Comparison of ENCODE assay signal across 11 cellular contexts in the genomic region with DNA sequence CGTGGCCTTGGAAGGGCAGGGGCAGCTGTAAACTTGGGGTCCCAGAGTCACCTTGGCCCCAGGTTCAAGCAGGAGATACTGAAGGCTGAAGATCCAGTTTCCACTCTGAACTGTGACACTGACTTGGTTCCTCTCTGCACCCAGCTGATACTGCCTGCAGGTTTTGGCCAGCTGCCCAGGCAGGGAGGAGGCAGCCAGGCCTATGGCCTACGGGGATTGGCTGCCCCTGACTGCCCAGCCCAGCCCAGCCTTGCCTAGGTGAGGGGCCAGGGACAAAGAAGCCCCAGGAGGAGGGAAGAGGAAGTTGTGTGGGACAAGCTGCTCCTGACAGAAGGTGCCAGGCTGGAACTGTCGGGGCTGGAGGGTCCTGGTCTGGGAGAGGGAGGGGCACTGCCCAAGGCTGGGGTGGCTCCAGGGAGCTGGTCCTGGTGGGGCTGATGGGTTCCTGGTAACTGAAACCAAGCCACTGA. TPM values are rescaled to one million over a fixed set of nuclear protein-coding genes. Genes with fewer than 3 reads are reported as not detected.
DNase-seq lines count a peak whose midpoint lies in the region; ATAC-seq and TF ChIP-seq lines count a peak whose summit lies in the region.
"Had no signal": no experiment of that assay in that cellular context is flagged by ENCODE, and none has a peak within 500 bp of the region (broad histone marks: within the 10 kb centered on the region; RNA-seq: fewer than 3 reads in every experiment).

No MANE protein-coding gene starts in this region.

- 56 to 71% methylated on average over 2 to 3 of the region's 3 CpGs for WGBS in endodermal cell (ENCODE audit: insufficient coverage in 1 of 2, insufficient read length in 1 of 2), 2 experiments
- WGBS in stomach, 5 donors = 9 to 25% (median 11%) methylated on average over 3 of the region's 3 CpGs

- H3K4me3 Mint-ChIP-seq in endodermal cell (no peak overlapping the region), glutamatergic neuron (ENCODE audit: unreplicated experiment) (no peak overlapping the region)

- no peaks in the 10 kb centered on the region for H3K27me3 ChIP-seq in endodermal cell (ENCODE audit: control insufficient read depth, insufficient read depth, low read length, poor library complexity, severe bottlenecking)
- H3K27me3 ChIP-seq in stomach = peaks cover 0 to 39% (median 0%) of the 10 kb centered on the region in 3 donors

- no peaks in the 10 kb centered on the region for H3K36me3 ChIP-seq in endodermal cell (ENCODE audit: control insufficient read depth, insufficient read depth, low read length)
- no peaks in the 10 kb centered on the region for H3K36me3 ChIP-seq in stomach

- ATAC-seq in HG03159 (IDR thresholded peaks at IDR 0.05; ENCODE audit: unreplicated experiment) = no peak

- H3K9me3 Mint-ChIP-seq in endodermal cell = peaks cover 77% of the 10 kb centered on the region
- H3K9me3 Mint-ChIP-seq in glutamatergic neuron (ENCODE audit: unreplicated experiment) = peaks cover 3% of the 10 kb centered on the region

- no peaks in the 10 kb centered on the region for H3K4me1 ChIP-seq in endodermal cell (ENCODE audit: control insufficient read depth, insufficient read depth, low read length)
- peaks cover 0 to 12% (median 10%) of the 10 kb centered on the region in 4 donors for H3K4me1 ChIP-seq in stomach

- no peak overlapping the region for H3K9ac ChIP-seq in endodermal cell (ENCODE audit: extremely low read depth, low read length, poor library complexity, severe bottlenecking)

- H3K27ac ChIP-seq in endodermal cell (ENCODE audit: low read depth, low read length) = no peak overlapping the region
- H3K27ac ChIP-seq in stomach = no peak overlapping the region

- H3K27me3 Mint-ChIP-seq in endodermal cell (ENCODE audit: insufficient read depth) (peaks cover 2% of the 10 kb centered on the region), glutamatergic neuron (ENCODE audit: unreplicated experiment) (peaks cover 6% of the 10 kb centered on the region)

- TF ChIP-seq CTCF in endodermal cell (conservative IDR thresholded peaks at IDR 0.05) (no peak), stomach (IDR thresholded peaks at IDR 0.05) (no peak), glutamatergic neuron (IDR thresholded peaks at IDR 0.05; ENCODE audit: partially characterized antibody, unreplicated experiment) (no peak)

- peaks cover 22% of the 10 kb centered on the region for H3K9me3 ChIP-seq in endodermal cell (ENCODE audit: control insufficient read depth, low read length)
- H3K9me3 ChIP-seq in stomach = no peaks in the 10 kb centered on the region

- no peak for TF ChIP-seq EP300 in stomach (IDR thresholded peaks at IDR 0.05)

- DNase-seq in NCI-H82 (lab: John Stamatoyannopoulos, UW) (peak; percentile 75), NCI-H82 treated with DMSO at 0.1 percent for 48 hours (lab: John Stamatoyannopoulos, UW; ENCODE audit: unreplicated experiment) (no peak), NCI-H748 (lab: John Stamatoyannopoulos, UW; ENCODE audit: unreplicated experiment) (peak; percentile 55), endodermal cell (peak; percentile 56), stomach (peak; percentile 61), glutamatergic neuron (no peak), GM19238 (ENCODE audit: insufficient read length, low spot score) (no peak)
- DNase-seq: activated naive CD4-positive, alpha-beta T cell treated with Interleukin-2 at 50 U/mL for 16 hours; islet precursor cell had no signal

- no peak for TF ChIP-seq POLR2A in stomach (IDR thresholded peaks at IDR 0.05)

- H3K36me3 Mint-ChIP-seq in endodermal cell (ENCODE audit: low read depth) (peaks cover 2% of the 10 kb centered on the region), glutamatergic neuron (ENCODE audit: unreplicated experiment) (no peaks in the 10 kb centered on the region)

- intact Hi-C loops in stomach (cut with DNase I; ENCODE audit: low total_unique reads) = loop anchor here (5.0 kb wide), 1 partner anchor 396 kb away; no protein-coding TSS in a partner anchor

- H3K27ac Mint-ChIP-seq in endodermal cell (no peak overlapping the region), glutamatergic neuron (ENCODE audit: unreplicated experiment) (no peak overlapping the region)

- H3K4me3 ChIP-seq in endodermal cell (ENCODE audit: low read length) (no peak overlapping the region), stomach (no peak overlapping the region)

- H3K4me1 Mint-ChIP-seq in endodermal cell (no peaks in the 10 kb centered on the region), glutamatergic neuron (ENCODE audit: low read depth, unreplicated experiment) (no peaks in the 10 kb centered on the region)

RNA-seq across cellular contexts. Expression of a gene that starts 51.7 kb away (rescaled TPM):
- total RNA-seq in endodermal cell (not detected), stomach (not detected), glutamatergic neuron (ENCODE audit: unreplicated experiment) (not detected)
- not detected for polyA plus RNA-seq in endodermal cell (2013, experiment 1 of 2)
- not detected for polyA plus RNA-seq in endodermal cell (2013, experiment 2 of 2)
- not detected for polyA plus RNA-seq in stomach
- total RNA-seq: T-helper 2 cell treated with Interferon-gamma antibody and Interleukin-4, amounts not matched to agents 100 ng/mL and 5 ng/mL, for 36 hours had no signal

RNA-seq across cellular contexts. Expression of a gene that starts 55.0 kb away (rescaled TPM):
- not detected for total RNA-seq in endodermal cell
- not detected for polyA plus RNA-seq in endodermal cell (2013, experiment 1 of 2)
- not detected for polyA plus RNA-seq in endodermal cell (2013, experiment 2 of 2)
- total RNA-seq in stomach = 10 to 100 TPM in 1 of 5 donors, 1 to 10 TPM in 1, under 1 TPM in 1, not detected in 2; 0.14 to 21.6 (median 1.8) TPM
- polyA plus RNA-seq in stomach = 1 to 10 TPM in 1 of 3 donors, under 1 TPM in 2; 0.12 to 1.1 (median 0.35) TPM
- not detected for total RNA-seq in glutamatergic neuron (ENCODE audit: unreplicated experiment)

Comparison
In these comparisons a context has a peak if more than half of its experiments do, and no peak if none do; other contexts are left out.
1. DNase-seq: peak in NCI-H82 (single experiment), NCI-H748 (single experiment), endodermal cell (single experiment) and stomach (single experiment); none in NCI-H82 treated with DMSO at 0.1 percent for 48 hours (single experiment), glutamatergic neuron (single experiment) and GM19238 (single experiment).